8 cellular contexts compared by ENCODE assay signal in the genomic region with DNA sequence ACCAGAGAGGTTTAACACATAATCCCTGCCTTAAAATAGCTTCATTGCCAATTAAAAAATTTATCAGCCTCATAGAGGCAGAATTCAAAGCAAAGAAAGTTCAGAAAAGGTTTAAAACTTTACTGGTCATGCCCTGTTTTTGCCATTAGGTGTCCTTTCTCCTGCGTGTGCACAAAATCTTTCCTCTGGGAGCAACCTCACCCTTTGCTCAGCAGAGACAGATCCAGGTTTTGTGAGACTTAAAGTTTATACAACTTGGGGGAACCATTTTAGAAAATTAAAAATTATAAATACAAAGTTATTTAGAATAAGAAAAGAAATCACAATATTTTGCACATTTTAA. TPM values are rescaled to one million over a fixed set of nuclear protein-coding genes. Genes with fewer than 3 reads are reported as not detected.
DNase-seq lines count a peak whose midpoint lies in the region; ATAC-seq and TF ChIP-seq lines count a peak whose summit lies in the region.
"Had no signal": no experiment of that assay in that cellular context is flagged by ENCODE, and none has a peak within 500 bp of the region (broad histone marks: within the 10 kb centered on the region; RNA-seq: fewer than 3 reads in every experiment).

No MANE protein-coding gene starts in this region.

- TF ChIP-seq CTCF in GM06990 (IDR thresholded peaks at IDR 0.05; ENCODE audit: insufficient read depth, low read length, poor library complexity, severe bottlenecking) (peak; percentile 44), brain (conservative IDR thresholded peaks at IDR 0.05) (peak; percentile 23 to 61), mesothelial cell of epicardium (IDR thresholded peaks at IDR 0.05; ENCODE audit: unreplicated experiment) (peak; percentile 62)

- H3K36me3 ChIP-seq in GM06990 (ENCODE audit: control insufficient read depth, insufficient read depth, low read length): no peaks in the 10 kb centered on the region

- no peak overlapping the region for H3K4me3 ChIP-seq in GM06990 (replicated peaks; ENCODE audit: low read depth, low read length)

- no peaks in the 10 kb centered on the region for H3K36me3 Mint-ChIP-seq in brain
- H3K36me3 Mint-ChIP-seq in mesothelial cell of epicardium: no peaks in the 10 kb centered on the region

- DNase-seq in GM06990 (ENCODE audit: extremely low read depth, insufficient read length) (no peak), Kasumi-1 (lab: John Stamatoyannopoulos, UW) (peak; percentile 36 to 79), mesothelial cell of epicardium (ENCODE audit: low spot score in 2 of 2, unreplicated experiment in 2 of 2) (no peak), NCI-H128 (lab: John Stamatoyannopoulos, UW; ENCODE audit: unreplicated experiment) (no peak), NCI-H1694 treated with DMSO at 0.1 percent for 48 hours (lab: John Stamatoyannopoulos, UW) (no peak)
- DNase-seq: NCI-H1436 had no signal

- H3K27ac Mint-ChIP-seq in brain: peak overlapping the region in 1 of 5 experiments; percentile 27
- no peak overlapping the region for H3K27ac Mint-ChIP-seq in mesothelial cell of epicardium

- no peaks in the 10 kb centered on the region for H3K27me3 ChIP-seq in GM06990 (replicated peaks; ENCODE audit: control insufficient read depth, insufficient read depth, low read length)

- ATAC-seq in HG02981 (IDR thresholded peaks at IDR 0.05; ENCODE audit: unreplicated experiment): no peak

- H3K4me3 Mint-ChIP-seq in brain: no peak overlapping the region
- H3K4me3 Mint-ChIP-seq in mesothelial cell of epicardium: no peak overlapping the region

- H3K27me3 Mint-ChIP-seq in brain (no peaks in the 10 kb centered on the region), mesothelial cell of epicardium (ENCODE audit: low read depth) (peaks cover 5% of the 10 kb centered on the region)

- H3K4me1 Mint-ChIP-seq in brain (peaks cover 19% of the 10 kb centered on the region), mesothelial cell of epicardium (peaks cover 6% of the 10 kb centered on the region)

- H3K9me3 Mint-ChIP-seq in brain: no peaks in the 10 kb centered on the region
- H3K9me3 Mint-ChIP-seq in mesothelial cell of epicardium: no peaks in the 10 kb centered on the region

RNA-seq across cellular contexts. Expression of a gene that starts 41.8 kb away (rescaled TPM):
- polyA plus RNA-seq in brain (ENCODE audit: insufficient read depth, low read depth, low replicate concordance): 0.53 TPM
- not detected in 3 replicates for total RNA-seq in mesothelial cell of epicardium

Comparison
In these comparisons a context has a peak if more than half of its experiments do, and no peak if none do; other contexts are left out.
1. DNase-seq: peak in Kasumi-1 (2 of 2); none in GM06990 (single experiment), mesothelial cell of epicardium (0 of 2), NCI-H128 (single experiment) and NCI-H1694 treated with DMSO at 0.1 percent for 48 hours (single experiment).
2. Peak in every context shown above with its lines, with median percentiles within 50 percentile points of each other: CTCF ChIP-seq.